Comparison of ENCODE assay signal across 19 cellular contexts in genomic region chr10:10515479-10516204, GRCh38.
DNase-seq lines count a peak whose midpoint lies in the region; ATAC-seq, FAIRE-seq and TF ChIP-seq lines count a peak whose summit lies in the region.
"Had no signal": no experiment of that assay in that cellular context is flagged by ENCODE, and none has a peak within 500 bp of the region (broad histone marks: within the 10 kb centered on the region; RNA-seq: fewer than 3 reads in every experiment).

No MANE protein-coding gene starts in this region.

- no peak overlapping the region for H3K4me3 ChIP-seq in right atrium auricular region
- no peak overlapping the region for H3K4me3 ChIP-seq in suprapubic skin
- H3K4me3 ChIP-seq: esophagus squamous epithelium had no signal

- peak overlapping the region; percentile 29 for H3K27ac Mint-ChIP-seq in chondrocyte (ENCODE audit: unreplicated experiment)
- H3K27ac Mint-ChIP-seq: activated CD8-positive, alpha-beta T cell treated with anti-CD3 and anti-CD28 coated beads for 36 hours had no signal

- no peaks in the 10 kb centered on the region for H3K36me3 Mint-ChIP-seq in chondrocyte (ENCODE audit: low read depth)

- no peak for TF ChIP-seq EP300 in suprapubic skin (IDR thresholded peaks at IDR 0.05)

- peaks cover 32% of the 10 kb centered on the region for H3K4me1 Mint-ChIP-seq in chondrocyte (ENCODE audit: low read depth)

- H3K4me1 ChIP-seq in right atrium auricular region: peaks cover 0 to 7% of the 10 kb centered on the region in 2 donors
- peaks cover 10% of the 10 kb centered on the region for H3K4me1 ChIP-seq in suprapubic skin

- H3K9me3 Mint-ChIP-seq in chondrocyte (ENCODE audit: low read depth): no peaks in the 10 kb centered on the region
- H3K9me3 Mint-ChIP-seq: activated CD8-positive, alpha-beta T cell treated with anti-CD3 and anti-CD28 coated beads for 36 hours had no signal

- peak; percentile 70 for ATAC-seq in Right ventricle myocardium inferior
- ATAC-seq: activated CD8-positive, alpha-beta T cell treated with anti-CD3 and anti-CD28 coated beads for 36 hours; left colon had no signal

- TF ChIP-seq CTCF in right atrium auricular region (IDR thresholded peaks at IDR 0.05): no peak
- TF ChIP-seq CTCF in chondrocyte (IDR thresholded peaks at IDR 0.05): no peak
- no peak for TF ChIP-seq CTCF in suprapubic skin (IDR thresholded peaks at IDR 0.05)

- H3K27ac ChIP-seq in right atrium auricular region: peak overlapping the region in 1 of 2 donors; percentile 42
- peak overlapping the region; percentile 4 for H3K27ac ChIP-seq in suprapubic skin
- H3K27ac ChIP-seq: esophagus squamous epithelium had no signal

- H3K27me3 ChIP-seq in right atrium auricular region: no peaks in the 10 kb centered on the region
- H3K27me3 ChIP-seq in suprapubic skin: no peaks in the 10 kb centered on the region
- H3K27me3 ChIP-seq: esophagus squamous epithelium had no signal

- DNase-seq in Right ventricle myocardium inferior (ENCODE audit: missing footprints) (no peak), right atrium auricular region (ENCODE audit: low spot score) (no peak), chondrocyte (ENCODE audit: low spot score) (no peak), islet precursor cell (peak; percentile 54), suprapubic skin (ENCODE audit: low spot score in 2 of 2) (no peak), Kasumi-1 (lab: John Stamatoyannopoulos, UW) (no peak), kidney tubule cell (ENCODE audit: low spot score) (no peak), GM12891 (ENCODE audit: insufficient read length, low spot score) (no peak)
- DNase-seq: 8988T; activated CD4-positive, CD25-positive, alpha-beta regulatory T cell treated with anti-CD3 and anti-CD28 coated beads, Interleukin-2, amount 50 U/mL, for 72 hours; activated CD8-positive, alpha-beta T cell treated with anti-CD3 and anti-CD28 coated beads for 36 hours; activated effector memory CD4-positive, alpha-beta T cell treated with Interleukin-2 at 50 U/mL for 16 hours; cortex of kidney; esophagus squamous epithelium; GDM1; GOT3; KBM-7; left colon; NCI-H187 treated with DMSO at 0.1 percent for 48 hours had no signal

- intact Hi-C loops in Right ventricle myocardium inferior (cut with DNase I): no loop called here

- H3K36me3 ChIP-seq in right atrium auricular region (no peaks in the 10 kb centered on the region), suprapubic skin (no peaks in the 10 kb centered on the region)
- H3K36me3 ChIP-seq: esophagus squamous epithelium had no signal

- 47% methylated on average over 13 of the region's 13 CpGs for WGBS in suprapubic skin

- no peak for TF ChIP-seq POLR2A in suprapubic skin (IDR thresholded peaks at IDR 0.05)
- no peak for TF ChIP-seq POLR2A in GM12891 (IDR thresholded peaks at IDR 0.05; ENCODE audit: low read depth, low read length)

- no peaks in the 10 kb centered on the region for H3K27me3 Mint-ChIP-seq in chondrocyte (ENCODE audit: low read depth)

- no peak overlapping the region for H3K4me3 Mint-ChIP-seq in chondrocyte (ENCODE audit: unreplicated experiment)
- H3K4me3 Mint-ChIP-seq: activated CD8-positive, alpha-beta T cell treated with anti-CD3 and anti-CD28 coated beads for 36 hours had no signal

- no peak for FAIRE-seq in GM12891 (lab: Jason Lieb, UNC)

- H3K9me3 ChIP-seq in right atrium auricular region: no peaks in the 10 kb centered on the region
- H3K9me3 ChIP-seq in suprapubic skin: no peaks in the 10 kb centered on the region
- H3K9me3 ChIP-seq: esophagus squamous epithelium had no signal

TF ChIP-seq in GM12891, 5 proteins besides CTCF, POLR2A, EP300 and RAD21:
- TF ChIP-seq POU2F2 (IDR thresholded peaks at IDR 0.05; ENCODE audit: low read depth, low read length) (no peak), SPI1 (IDR thresholded peaks at IDR 0.05; ENCODE audit: low read depth, low read length) (no peak), TAF1 (IDR thresholded peaks at IDR 0.05; ENCODE audit: low read depth, low read length) (no peak), POLR2AphosphoS5 (IDR thresholded peaks at IDR 0.05; ENCODE audit: low read depth, low read length) (no peak), PAX5 (IDR thresholded peaks at IDR 0.05; ENCODE audit: insufficient read depth, low read length, severe bottlenecking) (no peak)
